Comparison of ENCODE assay signal across 19 cellular contexts in the genomic region with DNA sequence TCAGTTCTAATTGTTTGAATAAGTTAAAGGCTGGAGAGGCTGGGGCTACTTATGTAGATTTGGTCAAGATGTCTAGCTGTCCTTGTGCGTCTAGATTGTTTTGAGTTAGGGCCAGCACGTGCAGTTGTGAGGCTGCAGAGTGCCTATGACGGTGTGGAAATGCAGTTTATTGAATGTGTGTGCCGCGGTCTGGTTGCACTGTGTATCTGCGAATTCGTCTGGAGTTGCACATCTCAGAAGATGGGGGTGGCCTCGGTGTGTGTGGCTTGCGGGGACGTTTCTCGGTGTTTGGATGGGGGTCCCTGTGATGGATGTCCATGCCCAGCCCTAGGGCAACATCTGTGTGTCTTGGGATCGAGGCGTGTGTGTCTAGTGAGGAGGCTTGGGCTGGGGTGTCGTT. TPM values are rescaled to one million over a fixed set of nuclear protein-coding genes. Genes with fewer than 3 reads are reported as not detected.
A peak's percentile ranks its signal among the peaks of the same experiment; 100 is the strongest.
DNase-seq lines count a peak whose midpoint lies in the region; ATAC-seq and TF ChIP-seq lines count a peak whose summit lies in the region.
"Had no signal": no experiment of that assay in that cellular context is flagged by ENCODE, and none has a peak within 500 bp of the region (broad histone marks: within the 10 kb centered on the region; RNA-seq: fewer than 3 reads in every experiment).

No MANE protein-coding gene starts in this region.

- H3F3A ChIP-seq in GM23248 (ENCODE audit: insufficient read depth) (no peaks in the 10 kb centered on the region), neural progenitor cell (ENCODE audit: low read depth) (peaks cover 52% of the 10 kb centered on the region)

- H2AFZ ChIP-seq in GM23248 (peak overlapping the region; percentile 79), neural progenitor cell (replicated peaks) (no peak overlapping the region)

- ATAC-seq in HG02973 (IDR thresholded peaks at IDR 0.05; ENCODE audit: unreplicated experiment) = no peak
- no peak for ATAC-seq in HG03565 (IDR thresholded peaks at IDR 0.05; ENCODE audit: unreplicated experiment)
- ATAC-seq: activated CD8-positive, alpha-beta T cell treated with anti-CD3 and anti-CD28 coated beads, Interleukin-2, amount 10 ng/mL, durations not matched to agents 7 days and 5 days; left colon had no signal

- peak overlapping the region; percentile 25 for H3K27ac Mint-ChIP-seq in neural progenitor cell
- H3K27ac Mint-ChIP-seq: activated CD8-positive, alpha-beta T cell treated with anti-CD3 and anti-CD28 coated beads, Interleukin-2, amount 10 ng/mL, durations not matched to agents 7 days and 5 days had no signal

- H3K79me2 ChIP-seq in GM23248 (ENCODE audit: insufficient read depth) (peaks cover 74% of the 10 kb centered on the region), neural progenitor cell (ENCODE audit: low read depth) (peaks cover 16% of the 10 kb centered on the region)

- H4K20me1 ChIP-seq in GM23248 (ENCODE audit: insufficient read depth) = no peaks in the 10 kb centered on the region
- H4K20me1 ChIP-seq in neural progenitor cell (ENCODE audit: low read depth) = peaks cover 55% of the 10 kb centered on the region

- H3K4me2 ChIP-seq in GM23248 (ENCODE audit: unreplicated experiment) = peak overlapping the region; percentile 83
- peak overlapping the region; percentile 95 for H3K4me2 ChIP-seq in neural progenitor cell

- peak overlapping the region; percentile 82 for H3K9ac ChIP-seq in GM23248
- no peak overlapping the region for H3K9ac ChIP-seq in neural progenitor cell

- H3K4me1 ChIP-seq in GM23248 (ENCODE audit: insufficient read depth) = peaks cover 23% of the 10 kb centered on the region
- H3K4me1 ChIP-seq in neural progenitor cell = peaks cover 63% of the 10 kb centered on the region
- H3K4me1 ChIP-seq: BE2C, HAP-1 had no signal

- 3% methylated on average over 14 of the region's 14 CpGs for WGBS in GM23248 (ENCODE audit: low coverage in 1 of 2, low lambda C conversion rate in 2 of 2, missing lambda C conversion rate in 2 of 2), 2 experiments

- H3K4me1 Mint-ChIP-seq in neural progenitor cell = peaks cover 60% of the 10 kb centered on the region

- TF ChIP-seq CTCF in AG10803 (conservative IDR thresholded peaks at IDR 0.05; ENCODE audit: low read length) (0 out of 2 replicates have a peak, but pooled peaks have one; percentile 2), fibroblast of villous mesenchyme (IDR thresholded peaks at IDR 0.05; ENCODE audit: insufficient read depth, low read depth, low read length) (no peak), neural progenitor cell (IDR thresholded peaks at IDR 0.05) (no peak)

- in situ Hi-C loops in GM23248 (cut with MboI) = no loop called here

- peak overlapping the region; percentile 82 for H3K27ac ChIP-seq in GM23248
- no peak overlapping the region for H3K27ac ChIP-seq in neural progenitor cell

- peaks cover 2% of the 10 kb centered on the region for H3K36me3 Mint-ChIP-seq in neural progenitor cell

- H3K9me3 Mint-ChIP-seq in neural progenitor cell = no peaks in the 10 kb centered on the region

- DNase-seq in AG10803 (ENCODE audit: low read depth) (peak; percentile 70), GM23248 (peak; percentile 71), fibroblast of villous mesenchyme (ENCODE audit: low read depth) (peak; percentile 59), neural progenitor cell (ENCODE audit: low spot score) (no peak), DMS114 treated with DMSO at 0.1 percent for 48 hours (lab: John Stamatoyannopoulos, UW; ENCODE audit: unreplicated experiment) (no peak), SW480 (ENCODE audit: low spot score) (no peak)
- DNase-seq: activated CD8-positive, alpha-beta T cell treated with anti-CD3 and anti-CD28 coated beads, Interleukin-2, amount 10 ng/mL, durations not matched to agents 7 days and 5 days; activated naive CD4-positive, alpha-beta T cell; BE2C; central memory CD4-positive, alpha-beta T cell; left colon; NCI-H2029 treated with DMSO at 0.1 percent for 48 hours; OCI-M1; stimulated activated CD4-positive, alpha-beta T cell treated with anti-CD3 and anti-CD28 coated beads, Interleukin-1b, Interleukin-23, amount 100 ng/mL, for 48 hours; stimulated activated CD8-positive, alpha-beta memory T cell treated with anti-CD3 and anti-CD28 coated beads, Interleukin-4, amount 100 ng/mL, for 48 hours had no signal

- peaks cover 62% of the 10 kb centered on the region for H3K27me3 Mint-ChIP-seq in neural progenitor cell (ENCODE audit: insufficient read depth, low read depth)

- peak overlapping the region; percentile 59 for H3K4me3 ChIP-seq in AG10803 (ENCODE audit: low read length)
- H3K4me3 ChIP-seq in GM23248 = peak overlapping the region; percentile 70
- peak overlapping the region; percentile 32 for H3K4me3 ChIP-seq in fibroblast of villous mesenchyme (ENCODE audit: low read depth, low read length)
- peak overlapping the region; percentile 45 for H3K4me3 ChIP-seq in neural progenitor cell
- H3K4me3 ChIP-seq: HAP-1 had no signal

- H3K36me3 ChIP-seq in GM23248 (ENCODE audit: low read depth) = peaks cover 8% of the 10 kb centered on the region; the same call in 1 of the 2 replicates
- H3K36me3 ChIP-seq in neural progenitor cell = no peaks in the 10 kb centered on the region
- H3K36me3 ChIP-seq: BE2C, HAP-1 had no signal

- H3K27me3 ChIP-seq in GM23248 (replicated peaks; ENCODE audit: insufficient read depth) = no peaks in the 10 kb centered on the region
- peaks cover 93% of the 10 kb centered on the region for H3K27me3 ChIP-seq in neural progenitor cell

- peak overlapping the region; percentile 88 for H3K4me3 Mint-ChIP-seq in neural progenitor cell
- H3K4me3 Mint-ChIP-seq: activated CD8-positive, alpha-beta T cell treated with anti-CD3 and anti-CD28 coated beads, Interleukin-2, amount 10 ng/mL, durations not matched to agents 7 days and 5 days had no signal

- H3K9me3 ChIP-seq in GM23248 (ENCODE audit: low read depth) (no peaks in the 10 kb centered on the region), neural progenitor cell (ENCODE audit: low read depth) (no peaks in the 10 kb centered on the region)
- H3K9me3 ChIP-seq: BE2C, HAP-1 had no signal

- H3K9me2 ChIP-seq in GM23248 (ENCODE audit: insufficient read depth) = no peaks in the 10 kb centered on the region

RNA-seq across cellular contexts. Expression of a gene that starts 10.2 kb away (rescaled TPM):
- total RNA-seq in GM23248 (2014; rRNA removed; shearing (Covaris generic)) = 13.4 and 16.3 TPM in 2 replicates
- polyA plus RNA-seq in GM23248 (2016; fragmentation: Nextera tagmentation; extraction: Ambion mirVana) = 12.8 and 13.2 TPM in 2 replicates
- total RNA-seq in fibroblast of villous mesenchyme = 4.5 and 10.8 TPM in 2 replicates
- 9.5 and 22.7 TPM in 2 replicates for total RNA-seq in neural progenitor cell (ENCODE audit: low replicate concordance)
- total RNA-seq: activated CD8-positive, alpha-beta T cell treated with anti-CD3 and anti-CD28 coated beads, Interleukin-2, amount 10 ng/mL, durations not matched to agents 7 days and 5 days; SK-MEL-5 had no signal

Comparison
In these comparisons a context has a peak if more than half of its experiments do, and no peak if none do; other contexts are left out.
1. DNase-seq: peak in AG10803 (single experiment), GM23248 (single experiment) and fibroblast of villous mesenchyme (single experiment); none in neural progenitor cell (single experiment), DMS114 treated with DMSO at 0.1 percent for 48 hours (single experiment) and SW480 (single experiment).
2. Peak in every context shown above with its lines, with median percentiles within 50 percentile points of each other: H3K4me3 ChIP-seq.